32 cellular contexts compared by ENCODE assay signal in genomic region chr4:3665360-3665891, GRCh38.
"Had no signal": no experiment of that assay in that cellular context is flagged by ENCODE, and none has a peak within 500 bp of the region (broad histone marks: within the 10 kb centered on the region; RNA-seq: fewer than 3 reads in every experiment).

No MANE protein-coding gene starts in this region.

- H3K27ac ChIP-seq: body of pancreas, esophagus muscularis mucosa, foreskin keratinocyte, gastrocnemius medialis, heart left ventricle, WERI-Rb-1 had no signal

- H3K36me3 Mint-ChIP-seq: activated CD4-positive, alpha-beta memory T cell treated with anti-CD3 and anti-CD28 coated beads for 36 hours; activated CD8-positive, alpha-beta memory T cell treated with anti-CD3 and anti-CD28 coated beads, Interleukin-2, amount 10 ng/mL, durations not matched to agents 7 days and 5 days; activated naive CD4-positive, alpha-beta T cell treated with anti-CD3 and anti-CD28 coated beads, Interleukin-2, amount 50 U/mL, for 24 hours had no signal

- DNase-seq: activated CD4-positive, alpha-beta memory T cell treated with anti-CD3 and anti-CD28 coated beads for 36 hours; activated CD4-positive, alpha-beta T cell treated with anti-CD3 and anti-CD28 coated beads for 36 hours; activated CD4-positive, alpha-beta T cell treated with anti-CD3 and anti-CD28 coated beads, Interleukin-2, amount 10 ng/mL, durations not matched to agents 24 days and 14 days; activated CD4-positive, CD25-positive, alpha-beta regulatory T cell; activated CD4-positive, CD25-positive, alpha-beta regulatory T cell treated with anti-CD3 and anti-CD28 coated beads, Interleukin-2, amount 50 U/mL, for 72 hours; activated CD8-positive, alpha-beta memory T cell treated with anti-CD3 and anti-CD28 coated beads, Interleukin-2, amount 10 ng/mL, durations not matched to agents 7 days and 5 days; activated CD8-positive, alpha-beta memory T cell treated with anti-CD3 and anti-CD28 coated beads, Interleukin-2, amount 50 U/mL, for 4 hours; activated CD8-positive, alpha-beta T cell treated with anti-CD3 and anti-CD28 coated beads, Interleukin-2, amount 10 ng/mL, durations not matched to agents 7 days and 5 days; activated effector memory CD4-positive, alpha-beta T cell treated with anti-CD3 and anti-CD28 coated beads, Interleukin-2, amount 50 U/mL, for 16 hours; activated naive CD4-positive, alpha-beta T cell treated with anti-CD3 and anti-CD28 coated beads for 36 hours; activated T-cell treated with anti-CD3 and anti-CD28 coated beads, Interleukin-2, amount 50 U/mL, for 1 hour; activated T-cell treated with anti-CD3 and anti-CD28 coated beads, Interleukin-2, amount 50 U/mL, for 48 hours; amniotic stem cell; body of pancreas; caudate nucleus; cortex of kidney; dermis blood vessel endothelial cell; effector CD4-positive, alpha-beta T cell; effector memory CD8-positive, alpha-beta T cell; erythroblast; foreskin keratinocyte; gastrocnemius medialis; glutamatergic neuron; heart left ventricle; T-helper 17 cell; T1000; WERI-Rb-1 had no signal

- H3K27me3 Mint-ChIP-seq: activated CD4-positive, alpha-beta T cell treated with anti-CD3 and anti-CD28 coated beads, Interleukin-2, amount 10 ng/mL, durations not matched to agents 24 days and 14 days; activated CD8-positive, alpha-beta memory T cell treated with anti-CD3 and anti-CD28 coated beads, Interleukin-2, amount 10 ng/mL, durations not matched to agents 7 days and 5 days; activated naive CD4-positive, alpha-beta T cell treated with anti-CD3 and anti-CD28 coated beads, Interleukin-2, amount 50 U/mL, for 24 hours had no signal

- H3K4me1 ChIP-seq: body of pancreas, esophagus muscularis mucosa, foreskin keratinocyte, gastrocnemius medialis, heart left ventricle had no signal

- H3K9me3 Mint-ChIP-seq: activated CD4-positive, alpha-beta T cell treated with anti-CD3 and anti-CD28 coated beads, Interleukin-2, amount 10 ng/mL, durations not matched to agents 24 days and 14 days; activated naive CD4-positive, alpha-beta T cell treated with anti-CD3 and anti-CD28 coated beads, Interleukin-2, amount 50 U/mL, for 24 hours; activated T-helper 1 cell treated with anti-CD3 and anti-CD28 coated beads, Interleukin-12 subunit alpha, Interleukin-12 subunit beta, Interleukin-2, Interleukin-4 antibody, amounts not matched to agents 30 ng/mL and 10 ng/mL and 1 ng/mL, durations not matched to agents 14 hours and 24 hours and 36 hours; effector memory CD8-positive, alpha-beta T cell; T-helper 2 cell treated with Interferon-gamma antibody and Interleukin-4, amounts not matched to agents 5 μg/mL and 100 μg/mL, for 36 hours had no signal

- H3K4me3 Mint-ChIP-seq: activated CD4-positive, alpha-beta memory T cell treated with anti-CD3 and anti-CD28 coated beads for 36 hours; activated CD4-positive, alpha-beta T cell treated with anti-CD3 and anti-CD28 coated beads for 36 hours; activated CD4-positive, alpha-beta T cell treated with anti-CD3 and anti-CD28 coated beads, Interleukin-2, amount 10 ng/mL, durations not matched to agents 24 days and 14 days; activated CD8-positive, alpha-beta memory T cell treated with anti-CD3 and anti-CD28 coated beads, Interleukin-2, amount 10 ng/mL, durations not matched to agents 7 days and 5 days; activated CD8-positive, alpha-beta T cell treated with anti-CD3 and anti-CD28 coated beads, Interleukin-2, amount 10 ng/mL, durations not matched to agents 7 days and 5 days; activated naive CD4-positive, alpha-beta T cell treated with anti-CD3 and anti-CD28 coated beads for 36 hours; activated naive CD4-positive, alpha-beta T cell treated with anti-CD3 and anti-CD28 coated beads, Interleukin-2, amount 50 U/mL, for 24 hours; activated T-helper 1 cell treated with anti-CD3 and anti-CD28 coated beads, Interleukin-12 subunit alpha, Interleukin-12 subunit beta, Interleukin-2, Interleukin-4 antibody, amounts not matched to agents 30 ng/mL and 10 ng/mL and 1 ng/mL, durations not matched to agents 14 hours and 24 hours and 36 hours; effector memory CD8-positive, alpha-beta T cell; T-helper 17 cell; T-helper 2 cell treated with Interferon-gamma antibody and Interleukin-4, amounts not matched to agents 5 μg/mL and 100 μg/mL, for 36 hours had no signal

- H3K36me3 ChIP-seq: esophagus muscularis mucosa, gastrocnemius medialis, heart left ventricle, WERI-Rb-1 had no signal

- ATAC-seq: activated CD4-positive, alpha-beta T cell treated with anti-CD3 and anti-CD28 coated beads for 36 hours; activated CD8-positive, alpha-beta memory T cell treated with anti-CD3 and anti-CD28 coated beads, Interleukin-2, amount 10 ng/mL, durations not matched to agents 7 days and 5 days; activated CD8-positive, alpha-beta T cell treated with anti-CD3 and anti-CD28 coated beads, Interleukin-2, amount 10 ng/mL, durations not matched to agents 7 days and 5 days; body of pancreas; effector memory CD8-positive, alpha-beta T cell; foreskin keratinocyte; gastrocnemius medialis; heart left ventricle; T-helper 17 cell had no signal

- H3K27ac Mint-ChIP-seq: activated CD4-positive, alpha-beta memory T cell treated with anti-CD3 and anti-CD28 coated beads for 36 hours; activated CD4-positive, alpha-beta T cell treated with anti-CD3 and anti-CD28 coated beads for 36 hours; activated CD4-positive, alpha-beta T cell treated with anti-CD3 and anti-CD28 coated beads, Interleukin-2, amount 10 ng/mL, durations not matched to agents 24 days and 14 days; activated CD8-positive, alpha-beta memory T cell treated with anti-CD3 and anti-CD28 coated beads, Interleukin-2, amount 10 ng/mL, durations not matched to agents 7 days and 5 days; activated CD8-positive, alpha-beta T cell treated with anti-CD3 and anti-CD28 coated beads, Interleukin-2, amount 10 ng/mL, durations not matched to agents 7 days and 5 days; activated naive CD4-positive, alpha-beta T cell treated with anti-CD3 and anti-CD28 coated beads for 36 hours; activated naive CD4-positive, alpha-beta T cell treated with anti-CD3 and anti-CD28 coated beads, Interleukin-2, amount 50 U/mL, for 24 hours; activated T-helper 1 cell treated with anti-CD3 and anti-CD28 coated beads, Interleukin-12 subunit alpha, Interleukin-12 subunit beta, Interleukin-2, Interleukin-4 antibody, amounts not matched to agents 30 ng/mL and 10 ng/mL and 1 ng/mL, durations not matched to agents 14 hours and 24 hours and 36 hours; activated T-helper 2 cell treated with anti-CD3 and anti-CD28 coated beads, Interferon-gamma antibody, Interleukin-2, Interleukin-4, amounts not matched to agents 10 μg/mL and 5 μg/mL and 100 μg/mL, durations not matched to agents 14 hours and 24 hours and 36 hours; T-helper 17 cell; T-helper 2 cell treated with Interferon-gamma antibody and Interleukin-4, amounts not matched to agents 5 μg/mL and 100 μg/mL, for 36 hours had no signal

- H3K9me3 ChIP-seq: gastrocnemius medialis had no signal

- H3K4me1 Mint-ChIP-seq: activated CD4-positive, alpha-beta T cell treated with anti-CD3 and anti-CD28 coated beads for 36 hours; activated CD4-positive, alpha-beta T cell treated with anti-CD3 and anti-CD28 coated beads, Interleukin-2, amount 10 ng/mL, durations not matched to agents 24 days and 14 days; activated CD8-positive, alpha-beta memory T cell treated with anti-CD3 and anti-CD28 coated beads, Interleukin-2, amount 10 ng/mL, durations not matched to agents 7 days and 5 days; activated naive CD4-positive, alpha-beta T cell treated with anti-CD3 and anti-CD28 coated beads, Interleukin-2, amount 50 U/mL, for 24 hours; T-helper 17 cell had no signal

- H3K4me3 ChIP-seq: body of pancreas, esophagus muscularis mucosa, gastrocnemius medialis, heart left ventricle had no signal
